Comparison of ENCODE assay signal across 9 cellular contexts in the genomic region with DNA sequence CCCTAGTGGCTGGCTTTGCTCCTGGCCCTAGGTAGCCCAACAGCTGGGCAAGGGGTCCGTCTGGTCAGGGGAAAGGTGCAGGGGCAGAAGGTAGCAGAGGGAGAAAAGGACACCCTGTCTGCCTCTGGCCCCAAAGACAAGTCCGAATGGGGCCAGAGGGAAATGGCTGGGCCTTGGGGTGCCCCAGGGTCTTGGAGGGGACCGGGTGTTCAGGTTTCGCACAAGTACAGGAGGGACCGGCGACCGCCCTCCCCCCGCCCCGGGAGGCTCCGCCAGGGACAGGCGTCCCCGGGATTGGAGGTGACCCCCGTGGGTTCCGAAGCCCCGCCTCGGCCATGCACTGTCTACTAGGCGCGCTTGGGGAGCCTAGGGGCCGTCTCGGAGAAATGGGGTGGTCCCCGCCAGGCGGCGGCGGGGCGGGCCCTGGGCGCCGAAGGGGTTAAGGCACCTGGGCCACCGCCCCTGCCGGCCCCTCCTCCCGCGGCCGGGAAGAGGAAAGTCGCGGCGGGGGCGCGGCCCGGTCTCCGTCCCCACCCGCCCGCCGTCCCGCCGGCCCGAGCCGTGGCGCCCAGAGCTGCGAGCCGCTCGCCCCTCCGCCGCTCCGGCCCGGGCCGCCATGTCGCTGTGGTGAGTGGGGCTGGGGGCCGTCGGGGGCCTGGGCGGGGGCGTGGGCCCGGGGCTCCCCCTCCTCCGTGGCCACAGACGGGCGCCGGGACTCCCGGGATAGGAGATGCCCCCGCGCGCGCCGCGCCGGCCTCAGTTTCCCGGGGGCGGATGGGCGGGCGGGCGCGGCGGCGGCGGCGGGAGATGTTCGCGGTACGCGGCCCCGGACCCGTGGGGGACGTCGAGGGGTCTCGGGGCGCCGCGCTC. TPM values are rescaled to one million over a fixed set of nuclear protein-coding genes. Genes with fewer than 3 reads are reported as not detected.
DNase-seq lines count a peak whose midpoint lies in the region; ATAC-seq, FAIRE-seq and TF ChIP-seq lines count a peak whose summit lies in the region.
"Had no signal": no experiment of that assay in that cellular context is flagged by ENCODE, and none has a peak within 500 bp of the region (broad histone marks: within the 10 kb centered on the region; RNA-seq: fewer than 3 reads in every experiment).

A gene with protein sequence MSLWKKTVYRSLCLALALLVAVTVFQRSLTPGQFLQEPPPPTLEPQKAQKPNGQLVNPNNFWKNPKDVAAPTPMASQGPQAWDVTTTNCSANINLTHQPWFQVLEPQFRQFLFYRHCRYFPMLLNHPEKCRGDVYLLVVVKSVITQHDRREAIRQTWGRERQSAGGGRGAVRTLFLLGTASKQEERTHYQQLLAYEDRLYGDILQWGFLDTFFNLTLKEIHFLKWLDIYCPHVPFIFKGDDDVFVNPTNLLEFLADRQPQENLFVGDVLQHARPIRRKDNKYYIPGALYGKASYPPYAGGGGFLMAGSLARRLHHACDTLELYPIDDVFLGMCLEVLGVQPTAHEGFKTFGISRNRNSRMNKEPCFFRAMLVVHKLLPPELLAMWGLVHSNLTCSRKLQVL (plus strand): TSS at position 523 of the 870 bp plus-strand sequence. CDS start 94 bp downstream, at position 617.

- H3K9me3 Mint-ChIP-seq in neural progenitor cell, result no peaks in the 10 kb centered on the region

- H2BK12ac ChIP-seq in H1 (ENCODE audit: low read depth, low read length), result peak within 1 kb of the TSS; percentile 99

- H3F3A ChIP-seq in neural progenitor cell (ENCODE audit: low read depth), result peaks cover 13% of the 10 kb centered on the region

- H3K9ac ChIP-seq in H1 (replicated peaks in 1 of 4; ENCODE audit: extremely low read depth in 1 of 4, low read depth in 3 of 4, low read length in 3 of 4), result peak within 1 kb of the TSS in 3 of 4 experiments; percentile 7 to 53 (median 27); a peak in 4 of 7 replicates
- no peak within 1 kb of the TSS for H3K9ac ChIP-seq in neural progenitor cell

- peaks cover 0 to 18% (median 10%) of the 10 kb centered on the region in 4 experiments; a peak in 4 of 8 replicates for H3K36me3 ChIP-seq in H1 (ENCODE audit: control insufficient read depth in 2 of 4, insufficient read depth in 4 of 4, low read length in 3 of 4)
- H3K36me3 ChIP-seq in neural progenitor cell, result no peaks in the 10 kb centered on the region

- TF ChIP-seq POLR2A in H1 (IDR thresholded peaks at IDR 0.05; ENCODE audit: control extremely low read depth in 1 of 2, low read depth in 2 of 2, low read length in 2 of 2), result no peak

- peak; percentile 75 for DNase-seq in GM10248 (ENCODE audit: extremely low spot score)
- DNase-seq in HuH-7.5 (ENCODE audit: low spot score), result peak; percentile 65
- DNase-seq in H1 (ENCODE audit: low read depth in 1 of 2, low spot score in 2 of 2), result peak in 1 of 2 experiments; percentile 82
- peak; percentile 61 for DNase-seq in neural progenitor cell (ENCODE audit: low spot score)
- DNase-seq in GDM1 (lab: John Stamatoyannopoulos, UW), result no peak
- DNase-seq in NCI-H345 (lab: John Stamatoyannopoulos, UW), result no peak
- no peak for DNase-seq in stimulated activated naive CD4-positive, alpha-beta T cell treated with Interleukin-2 at 50 U/mL for 16 hours (lab: John Stamatoyannopoulos, UW)

- H4K91ac ChIP-seq in H1 (replicated peaks; ENCODE audit: insufficient read length, low read length), result peak within 1 kb of the TSS; percentile 68

- H3K4me3 ChIP-seq in H1 (ENCODE audit: extremely low read depth in 1 of 4, insufficient read depth in 2 of 4, low read depth in 3 of 4, low read length in 4 of 4) (peak within 1 kb of the TSS; percentile 55 to 74 (median 60)), neural progenitor cell (peak within 1 kb of the TSS; percentile 55)

- peak within 1 kb of the TSS; percentile 12 for H4K5ac ChIP-seq in H1 (ENCODE audit: insufficient read length, low read depth, low read length)

- TF ChIP-seq EP300 in H1 (IDR thresholded peaks at IDR 0.05; ENCODE audit: borderline replicate concordance in 1 of 2, low read depth in 2 of 2, low read length in 2 of 2), result no peak

- peak within 1 kb of the TSS; percentile 89; the same call in 1 of the 2 replicates for H2BK5ac ChIP-seq in H1 (ENCODE audit: low read depth, low read length)

- no peak within 1 kb of the TSS for H3K27ac Mint-ChIP-seq in neural progenitor cell

- WGBS in H1 (ENCODE audit: extremely low coverage in 1 of 2, insufficient coverage in 1 of 2, insufficient read length in 1 of 2, insufficient replicate concordance in 2 of 2, low coverage in 1 of 2, low lambda C conversion rate in 2 of 2, missing lambda C conversion rate in 1 of 2), 2 experiments, result 2% methylated on average over 28 of the region's 95 CpGs; no CpG with 5 or more reads in 1 of the 2 experiments

- H3K18ac ChIP-seq in H1 (ENCODE audit: extremely low read depth, low read length), result peak within 1 kb of the TSS; percentile 86

- no peak within 1 kb of the TSS for H3K14ac ChIP-seq in H1 (ENCODE audit: insufficient read length)

- peak within 1 kb of the TSS; percentile 62; the same call in 1 of the 2 replicates for H4K8ac ChIP-seq in H1 (ENCODE audit: extremely low read depth, insufficient read depth, low read length)

- FAIRE-seq in H1 (lab: Jason Lieb, UNC), result no peak
- FAIRE-seq: islet of Langerhans had no signal

- H3K4me1 Mint-ChIP-seq in neural progenitor cell, result peaks cover 18% of the 10 kb centered on the region

- H2BK15ac ChIP-seq in H1 (ENCODE audit: low read length), result peak within 1 kb of the TSS; percentile 93; the same call in 1 of the 2 replicates

- H3K4me1 ChIP-seq in H1 (replicated peaks in 1 of 4; ENCODE audit: control insufficient read depth in 3 of 4, insufficient read depth in 4 of 4, low read length in 3 of 4), result peaks cover 3 to 40% (median 23%) of the 10 kb centered on the region in 4 experiments
- H3K4me1 ChIP-seq in neural progenitor cell, result peaks cover 14% of the 10 kb centered on the region

- H2AFZ ChIP-seq in H1 (ENCODE audit: low read length) (peak within 1 kb of the TSS; percentile 66; the same call in 1 of the 2 replicates), neural progenitor cell (replicated peaks) (peak within 1 kb of the TSS; percentile 88)

- TF ChIP-seq CTCF in GM10248 (IDR thresholded peaks at IDR 0.05; ENCODE audit: control extremely low read depth, extremely low read depth, low read depth, missing control alignments), result no peak
- TF ChIP-seq CTCF in H1 (IDR thresholded peaks at IDR 0.05; ENCODE audit: control extremely low read depth in 1 of 3, insufficient read depth in 1 of 3, low read depth in 1 of 3, low read length in 3 of 3), result no peak
- no peak for TF ChIP-seq CTCF in neural progenitor cell (IDR thresholded peaks at IDR 0.05)

- CTCF ChIA-PET in GM10248 (lab: Yijun Ruan, JAX), result interaction anchor here (0.6 to 5.2 kb wide), 13 partner anchors 10 to 571 kb away, joined by 3 to 62 read pairs (median 8); a partner anchor contains a TSS
- CTCF ChIA-PET in H1 (lab: Charles Lee; ENCODE audit: partially characterized antibody), result interaction anchor here (0.6 to 29.5 kb wide), 23 partner anchors 9 to 360 kb away, joined by 3 to 617 read pairs (median 7); a partner anchor contains a TSS

- H3K79me2 ChIP-seq in H1 (ENCODE audit: control insufficient read depth in 1 of 2, insufficient read depth in 2 of 2, low read length in 2 of 2) (peaks cover 0 to 29% of the 10 kb centered on the region in 2 experiments; a peak in 2 of 4 replicates), neural progenitor cell (ENCODE audit: low read depth) (no peaks in the 10 kb centered on the region)

- peak within 1 kb of the TSS; percentile 74 to 78 for H3K4me2 ChIP-seq in H1 (ENCODE audit: insufficient read depth in 1 of 2, low read depth in 2 of 2, low read length in 2 of 2)
- H3K4me2 ChIP-seq in neural progenitor cell, result peak within 1 kb of the TSS; percentile 83

- H3K27me3 ChIP-seq in H1 (replicated peaks in 1 of 4; ENCODE audit: control insufficient read depth in 3 of 4, extremely low read depth in 1 of 4, insufficient read depth in 3 of 4, low read length in 3 of 4), result no peaks in the 10 kb centered on the region
- peaks cover 34% of the 10 kb centered on the region for H3K27me3 ChIP-seq in neural progenitor cell

- H4K20me1 ChIP-seq in H1 (replicated peaks in 1 of 2; ENCODE audit: control insufficient read depth in 1 of 2, insufficient read depth in 2 of 2, low read length in 2 of 2) (peaks cover 0 to 7% of the 10 kb centered on the region in 2 experiments), neural progenitor cell (ENCODE audit: low read depth) (no peaks in the 10 kb centered on the region)

- H3K23me2 ChIP-seq in H1 (ENCODE audit: low read depth, low read length), result peaks cover 3% of the 10 kb centered on the region; the same call in 1 of the 2 replicates

- no peaks in the 10 kb centered on the region for H3K9me3 ChIP-seq in H1 (ENCODE audit: insufficient read depth in 2 of 2, low read depth in 1 of 2, low read length in 1 of 2)
- H3K9me3 ChIP-seq in neural progenitor cell (ENCODE audit: low read depth), result no peaks in the 10 kb centered on the region

- no peak within 1 kb of the TSS for H3K27ac ChIP-seq in H1 (ENCODE audit: low read depth, low read length)
- H3K27ac ChIP-seq in neural progenitor cell, result no peak within 1 kb of the TSS

- peaks cover 37% of the 10 kb centered on the region for H3K27me3 Mint-ChIP-seq in neural progenitor cell (ENCODE audit: insufficient read depth, low read depth)

- H3K56ac ChIP-seq in H1 (replicated peaks; ENCODE audit: insufficient read length, low read depth, low read length), result peak within 1 kb of the TSS; percentile 51

- ATAC-seq in HG03442 (IDR thresholded peaks at IDR 0.05; ENCODE audit: unreplicated experiment), result no peak

- POLR2A ChIA-PET in GM10248 (lab: Yijun Ruan, JAX), result no interaction called here
- POLR2A ChIA-PET in H1 (lab: Charles Lee; ENCODE audit: partially characterized antibody), result interaction anchor here (1.0 to 3.1 kb wide), 12 partner anchors 10 to 99 kb away, joined by 3 to 15 read pairs (median 4); a partner anchor contains a TSS

- H3K23ac ChIP-seq in H1 (ENCODE audit: insufficient read length), result no peak within 1 kb of the TSS

- H2BK120ac ChIP-seq in H1 (replicated peaks; ENCODE audit: low read depth, low read length), result peak within 1 kb of the TSS; percentile 16

- H3K36me3 Mint-ChIP-seq in neural progenitor cell, result no peaks in the 10 kb centered on the region

- peak within 1 kb of the TSS; percentile 76 for H3K4me3 Mint-ChIP-seq in neural progenitor cell

- TF ChIP-seq RAD21 in H1 (IDR thresholded peaks at IDR 0.05 in 1 of 2, conservative IDR thresholded peaks at IDR 0.05 in 1 of 2; ENCODE audit: low read depth in 2 of 2, low read length in 2 of 2), result 0 out of 4 replicates have a peak, but pooled peaks of 1 of the 2 experiments have one; percentile 2

- peak within 1 kb of the TSS; percentile 96 for H3K4ac ChIP-seq in H1 (replicated peaks; ENCODE audit: insufficient read length, low read depth, low read length)

- H2AK5ac ChIP-seq in H1 (ENCODE audit: low read depth, low read length), result peak within 1 kb of the TSS; percentile 44; the same call in 1 of the 2 replicates

- H3K79me1 ChIP-seq in H1 (ENCODE audit: low read depth, low read length), result peaks cover 8% of the 10 kb centered on the region

- peak within 1 kb of the TSS; percentile 97 for H2BK20ac ChIP-seq in H1 (ENCODE audit: low read length)

RNA-seq across cellular contexts. Expression of the gene that starts here (rescaled TPM):
- 72.5 and 73.1 TPM in 2 replicates for total RNA-seq in H1 (2021; fragmentation: NEBNext Ultra II Directional; extraction: Animal tissue kit (Norgen Biotek cat#: 25700))
- 26.4 and 27.7 TPM in 2 replicates for polyA plus RNA-seq in H1 (2011; rRNA removed)
- polyA plus RNA-seq in H1 (2011; cell fraction: cytosol; rRNA removed), result 15.1 TPM
- 33.9 TPM for polyA plus RNA-seq in H1 (2011; cell fraction: nucleus; rRNA removed)
- polyA plus RNA-seq in H1 (2012, experiment 1 of 2), result 54.0 to 78.2 TPM (median 68.9 TPM) in 4 replicates
- polyA plus RNA-seq in H1 (2012, experiment 2 of 2), result 70.7 TPM
- 150 TPM for polyA plus RNA-seq in H1 (2013, experiment 1 of 2)
- polyA plus RNA-seq in H1 (2013, experiment 2 of 2), result 144 TPM
- 19.3 and 21.6 TPM in 2 replicates for polyA minus RNA-seq in H1 (2011; rRNA and poly(A)+ RNA removed)
- 41.2 TPM for polyA minus RNA-seq in H1 (2011; cell fraction: cytosol; rRNA and poly(A)+ RNA removed)
- 19.9 TPM for polyA minus RNA-seq in H1 (2011; cell fraction: nucleus; rRNA and poly(A)+ RNA removed)
- 0.90 and 1.5 TPM in 2 replicates for total RNA-seq in neural progenitor cell (ENCODE audit: low replicate concordance)

Comparison
In these comparisons a context has a peak if more than half of its experiments do, and no peak if none do; other contexts are left out.
1. RNA of the gene that starts here (total RNA-seq): 72.5 to 73.1 TPM in H1; 0.90 to 1.5 TPM in neural progenitor cell; every median in the first group is over 10 times any median in the second.
2. DNase-seq: peak in GM10248 (single experiment), HuH-7.5 (single experiment) and neural progenitor cell (single experiment); none in GDM1 (single experiment), NCI-H345 (single experiment) and stimulated activated naive CD4-positive, alpha-beta T cell treated with Interleukin-2 at 50 U/mL for 16 hours (single experiment).